In the genomic region with DNA sequence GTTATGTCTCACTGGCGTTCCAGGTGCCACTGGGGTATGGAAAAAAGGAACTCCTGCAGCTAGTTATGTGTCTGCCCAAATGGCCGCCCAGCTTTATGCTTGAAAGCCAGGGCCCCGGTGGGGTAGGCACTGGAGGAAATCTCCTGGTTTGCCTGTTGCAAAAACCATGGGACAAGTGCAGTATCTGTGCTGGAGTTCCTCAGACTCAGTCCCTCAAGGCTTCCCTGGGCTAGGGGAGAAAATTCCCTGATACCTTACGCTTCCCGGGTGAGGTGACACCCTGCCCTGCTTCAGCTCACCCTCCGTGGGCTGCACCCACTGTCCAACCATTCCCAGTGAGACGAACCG, we compare ENCODE assay signal across 14 cellular contexts.
DNase-seq lines count a peak whose midpoint lies in the region; ATAC-seq and TF ChIP-seq lines count a peak whose summit lies in the region.
"Had no signal": no experiment of that assay in that cellular context is flagged by ENCODE, and none has a peak within 500 bp of the region (broad histone marks: within the 10 kb centered on the region; RNA-seq: fewer than 3 reads in every experiment).

No MANE protein-coding gene starts in this region.

- no peak for TF ChIP-seq CTCF in neural progenitor cell (IDR thresholded peaks at IDR 0.05)

- H3K4me1 ChIP-seq in ES-I3 (ENCODE audit: insufficient read depth, low read length) (peaks cover 9% of the 10 kb centered on the region), NT2/D1 (ENCODE audit: insufficient read depth, insufficient read length) (peaks cover 4% of the 10 kb centered on the region), iPS-15b (ENCODE audit: control insufficient read depth, insufficient read depth, low read length) (peaks cover 9% of the 10 kb centered on the region), neural progenitor cell (peaks cover 14% of the 10 kb centered on the region)
- H3K4me1 ChIP-seq in naive thymus-derived CD4-positive, alpha-beta T cell (ENCODE audit: control insufficient read depth in 2 of 2, insufficient read depth in 2 of 2, low read length in 2 of 2) = no peaks in the 10 kb centered on the region
- H3K4me1 ChIP-seq: A549 had no signal

- H3K4me1 Mint-ChIP-seq in neural progenitor cell (peaks cover 20% of the 10 kb centered on the region), T-cell (no peaks in the 10 kb centered on the region)
- no peaks in the 10 kb centered on the region for H3K4me1 Mint-ChIP-seq in activated T-cell treated with anti-CD3 and anti-CD28 coated beads, Interleukin-2, amount 50 U/mL, for 24 hours (ENCODE audit: low read depth)
- peaks cover 0 to 5% (median 0%) of the 10 kb centered on the region in 7 donors for H3K4me1 Mint-ChIP-seq in naive thymus-derived CD4-positive, alpha-beta T cell
- H3K4me1 Mint-ChIP-seq: CD14-positive monocyte had no signal

- H3F3A ChIP-seq in neural progenitor cell (ENCODE audit: low read depth) = no peaks in the 10 kb centered on the region

- H3K27me3 Mint-ChIP-seq in neural progenitor cell (ENCODE audit: insufficient read depth, low read depth) (peaks cover 2% of the 10 kb centered on the region), T-cell (peaks cover 5 to 13% of the 10 kb centered on the region in 2 donors)
- peaks cover 22% of the 10 kb centered on the region for H3K27me3 Mint-ChIP-seq in activated T-cell treated with anti-CD3 and anti-CD28 coated beads, Interleukin-2, amount 50 U/mL, for 24 hours
- H3K27me3 Mint-ChIP-seq in naive thymus-derived CD4-positive, alpha-beta T cell = peaks cover 8 to 22% (median 12%) of the 10 kb centered on the region in 5 donors

- DNase-seq in NT2/D1 (ENCODE audit: low read depth, low spot score) = no peak
- no peak for DNase-seq in neural progenitor cell (ENCODE audit: low spot score)
- no peak for DNase-seq in activated T-cell treated with anti-CD3 and anti-CD28 coated beads, Interleukin-2, amount 50 U/mL, for 24 hours
- DNase-seq in NOMO-1 treated with dmso at 0.1 percent for 144 hours (lab: John Stamatoyannopoulos, UW; ENCODE audit: unreplicated experiment) = no peak
- DNase-seq in naive thymus-derived CD4-positive, alpha-beta T cell = no peak
- no peak for DNase-seq in T-cell
- DNase-seq: KG1, NCI-H1048, NCI-H345, SIG-M5 had no signal

- H3K4me2 ChIP-seq in neural progenitor cell = peak overlapping the region; percentile 67
- H3K4me2 ChIP-seq: A549 had no signal

- H3K4me3 ChIP-seq in NT2/D1 (ENCODE audit: insufficient read length, low read depth) (no peak overlapping the region), iPS-15b (ENCODE audit: low read depth, low read length) (no peak overlapping the region), neural progenitor cell (no peak overlapping the region)
- H3K4me3 ChIP-seq in naive thymus-derived CD4-positive, alpha-beta T cell (ENCODE audit: low read length) = no peak overlapping the region
- H3K4me3 ChIP-seq: A549 had no signal

- H3K27ac Mint-ChIP-seq in neural progenitor cell (peak overlapping the region; percentile 47), T-cell (no peak overlapping the region)
- no peak overlapping the region for H3K27ac Mint-ChIP-seq in activated T-cell treated with anti-CD3 and anti-CD28 coated beads, Interleukin-2, amount 50 U/mL, for 24 hours
- no peak overlapping the region for H3K27ac Mint-ChIP-seq in naive thymus-derived CD4-positive, alpha-beta T cell
- H3K27ac Mint-ChIP-seq: CD14-positive monocyte had no signal

- no peaks in the 10 kb centered on the region for H3K79me2 ChIP-seq in neural progenitor cell (ENCODE audit: low read depth)

- H3K4me3 Mint-ChIP-seq in neural progenitor cell (peak overlapping the region; percentile 52), T-cell (no peak overlapping the region)
- no peak overlapping the region for H3K4me3 Mint-ChIP-seq in activated T-cell treated with anti-CD3 and anti-CD28 coated beads, Interleukin-2, amount 50 U/mL, for 24 hours
- no peak overlapping the region for H3K4me3 Mint-ChIP-seq in naive thymus-derived CD4-positive, alpha-beta T cell
- H3K4me3 Mint-ChIP-seq: CD14-positive monocyte had no signal

- intact Hi-C loops in naive thymus-derived CD4-positive, alpha-beta T cell (cut with micrococcal nuclease) = no loop called here

- POLR2A ChIA-PET in naive thymus-derived CD4-positive, alpha-beta T cell (lab: Charles Lee) = no interaction called here
- POLR2A ChIA-PET in T-cell (lab: Charles Lee) = no interaction called here

- no peak overlapping the region for H3K27ac ChIP-seq in neural progenitor cell
- H3K27ac ChIP-seq in naive thymus-derived CD4-positive, alpha-beta T cell (ENCODE audit: low read depth, low read length) = no peak overlapping the region
- H3K27ac ChIP-seq: A549 had no signal

- H3K36me3 ChIP-seq in ES-I3 (ENCODE audit: insufficient read depth, low read length) (no peaks in the 10 kb centered on the region), NT2/D1 (ENCODE audit: insufficient read depth, insufficient read length, low read length) (no peaks in the 10 kb centered on the region), iPS-15b (ENCODE audit: control insufficient read depth, insufficient read depth, low read length) (no peaks in the 10 kb centered on the region), neural progenitor cell (no peaks in the 10 kb centered on the region)
- no peaks in the 10 kb centered on the region for H3K36me3 ChIP-seq in naive thymus-derived CD4-positive, alpha-beta T cell (ENCODE audit: control insufficient read depth in 2 of 3, insufficient read depth in 3 of 3, low read length in 3 of 3)

- ATAC-seq in naive thymus-derived CD4-positive, alpha-beta T cell = no peak
- ATAC-seq in T-cell (replicated peaks in 1 of 4) = no peak
- ATAC-seq: A549 had no signal

- H4K20me1 ChIP-seq in neural progenitor cell (ENCODE audit: low read depth) = no peaks in the 10 kb centered on the region

- H3K36me3 Mint-ChIP-seq in neural progenitor cell (peaks cover 10% of the 10 kb centered on the region), T-cell (no peaks in the 10 kb centered on the region)
- no peaks in the 10 kb centered on the region for H3K36me3 Mint-ChIP-seq in activated T-cell treated with anti-CD3 and anti-CD28 coated beads, Interleukin-2, amount 50 U/mL, for 24 hours (ENCODE audit: low read depth)
- H3K36me3 Mint-ChIP-seq in naive thymus-derived CD4-positive, alpha-beta T cell = peaks cover 0 to 10% (median 7%) of the 10 kb centered on the region in 5 donors
- H3K36me3 Mint-ChIP-seq: CD14-positive monocyte had no signal

- no peaks in the 10 kb centered on the region; the same call in 1 of the 2 replicates for H3K9me3 ChIP-seq in ES-I3 (ENCODE audit: control insufficient read depth, insufficient read depth, low read length)
- 0 out of 2 replicates have a peak, but pooled peaks cover 5% of the 10 kb centered on the region for H3K9me3 ChIP-seq in NT2/D1 (ENCODE audit: insufficient read depth, low read length)
- H3K9me3 ChIP-seq in iPS-15b (ENCODE audit: control insufficient read depth, insufficient read depth, low read length) = no peaks in the 10 kb centered on the region
- H3K9me3 ChIP-seq in neural progenitor cell (ENCODE audit: low read depth) = no peaks in the 10 kb centered on the region
- no peaks in the 10 kb centered on the region for H3K9me3 ChIP-seq in naive thymus-derived CD4-positive, alpha-beta T cell (ENCODE audit: control insufficient read depth in 2 of 3, low read length in 3 of 3)

- H3K9ac ChIP-seq in ES-I3 (ENCODE audit: low read depth, low read length) (peak overlapping the region; percentile 27; the same call in 1 of the 2 replicates), NT2/D1 (ENCODE audit: insufficient read length, low read depth) (peak overlapping the region; percentile 8), iPS-15b (ENCODE audit: low read depth, low read length) (peak overlapping the region; percentile 60), neural progenitor cell (no peak overlapping the region)

- peaks cover 30% of the 10 kb centered on the region for H3K9me3 Mint-ChIP-seq in neural progenitor cell
- peaks cover 19% of the 10 kb centered on the region for H3K9me3 Mint-ChIP-seq in activated T-cell treated with anti-CD3 and anti-CD28 coated beads, Interleukin-2, amount 50 U/mL, for 24 hours
- peaks cover 5 to 25% (median 11%) of the 10 kb centered on the region in 11 donors for H3K9me3 Mint-ChIP-seq in naive thymus-derived CD4-positive, alpha-beta T cell
- H3K9me3 Mint-ChIP-seq in T-cell = peaks cover 7 to 16% (median 8%) of the 10 kb centered on the region in 3 donors

- H3K27me3 ChIP-seq in NT2/D1 (ENCODE audit: insufficient read depth, insufficient read length) (no peaks in the 10 kb centered on the region), iPS-15b (ENCODE audit: control insufficient read depth, insufficient read depth, low read length) (no peaks in the 10 kb centered on the region), neural progenitor cell (no peaks in the 10 kb centered on the region)
- no peaks in the 10 kb centered on the region for H3K27me3 ChIP-seq in naive thymus-derived CD4-positive, alpha-beta T cell (ENCODE audit: control insufficient read depth in 2 of 2, insufficient read depth in 2 of 2, low read length in 2 of 2)

- CTCF ChIA-PET in naive thymus-derived CD4-positive, alpha-beta T cell (lab: Charles Lee) = no interaction called here
- CTCF ChIA-PET in T-cell (lab: Charles Lee) = no interaction called here

- peak overlapping the region; percentile 93 for H2AFZ ChIP-seq in neural progenitor cell (replicated peaks)
